Comparison of ENCODE assay signal across 12 cellular contexts in the genomic region with DNA sequence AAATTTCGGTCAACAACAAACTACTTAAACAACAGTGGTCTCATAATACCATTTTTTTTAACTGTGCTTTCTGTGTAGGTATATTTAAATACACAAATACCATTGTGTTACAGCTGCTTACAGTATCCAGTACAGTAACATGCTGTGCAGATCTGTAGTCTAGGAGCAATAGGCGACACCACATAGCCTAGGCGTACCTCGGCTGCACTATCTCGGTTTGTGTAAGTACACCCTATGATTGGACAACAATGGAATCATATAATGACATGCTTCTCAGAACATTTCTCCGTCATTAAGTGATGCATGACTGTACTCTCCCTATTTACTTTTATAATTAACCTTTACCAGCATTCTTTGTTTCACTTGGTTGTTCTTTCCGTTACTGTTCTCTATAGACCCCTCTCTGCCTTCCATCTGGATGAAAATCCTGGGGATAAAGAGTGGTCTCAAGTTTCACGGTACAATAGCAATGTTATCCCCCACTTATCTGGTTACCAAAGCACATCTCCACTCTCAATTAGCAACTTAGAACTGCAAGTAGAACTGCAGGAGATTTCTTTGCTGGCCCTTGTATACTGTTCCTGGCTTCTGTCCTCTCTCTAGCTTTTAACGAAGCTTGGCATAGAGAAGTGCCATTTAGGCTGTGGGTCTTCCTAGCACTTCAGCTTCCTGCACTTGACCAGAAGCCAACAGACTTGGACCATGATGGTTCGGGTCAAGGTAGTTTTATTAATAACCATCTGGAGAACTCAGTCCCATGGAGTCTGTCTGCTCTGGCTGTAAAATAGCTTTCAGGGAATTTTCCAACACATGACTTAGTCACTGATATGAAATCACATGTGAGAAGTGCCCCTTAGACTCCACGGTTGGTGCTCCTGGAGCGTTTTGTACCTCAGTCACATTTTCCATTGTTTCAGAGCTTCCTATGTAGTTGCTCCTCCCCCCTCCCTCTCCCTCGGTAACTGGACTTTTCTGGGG.
A peak's percentile ranks its signal among the peaks of the same experiment; 100 is the strongest.
DNase-seq lines count a peak whose midpoint lies in the region; ATAC-seq and TF ChIP-seq lines count a peak whose summit lies in the region.
"Had no signal": no experiment of that assay in that cellular context is flagged by ENCODE, and none has a peak within 500 bp of the region (broad histone marks: within the 10 kb centered on the region; RNA-seq: fewer than 3 reads in every experiment).

No MANE protein-coding gene starts in this region.

- no peak overlapping the region for H3K4me2 ChIP-seq in Karpas-422 (ENCODE audit: low read depth, low read length, poor library complexity, severe bottlenecking)

- no peaks in the 10 kb centered on the region for H3K9me2 ChIP-seq in Karpas-422 (replicated peaks; ENCODE audit: insufficient read depth, low read length)

- no peaks in the 10 kb centered on the region for H3K27me3 ChIP-seq in heart left ventricle
- H3K27me3 ChIP-seq in Karpas-422 (ENCODE audit: low read length): no peaks in the 10 kb centered on the region
- H3K27me3 ChIP-seq: neutrophil had no signal

- H3K27ac ChIP-seq in heart left ventricle: peak overlapping the region in 11 of 12 donors; percentile 1 to 90 (median 71)
- no peak overlapping the region for H3K27ac ChIP-seq in Karpas-422 (ENCODE audit: low read length)
- H3K27ac ChIP-seq: neutrophil had no signal

- TF ChIP-seq CTCF in heart left ventricle (IDR thresholded peaks at IDR 0.05) (no peak), mucosa of descending colon (IDR thresholded peaks at IDR 0.05) (no peak)

- H2AFZ ChIP-seq in Karpas-422 (ENCODE audit: low read length): no peak overlapping the region

- no peaks in the 10 kb centered on the region for H3K9me3 ChIP-seq in heart left ventricle
- H3K9me3 ChIP-seq in Karpas-422 (ENCODE audit: low read length): no peaks in the 10 kb centered on the region
- H3K9me3 ChIP-seq in mucosa of descending colon: no peaks in the 10 kb centered on the region
- H3K9me3 ChIP-seq: neutrophil had no signal

- WGBS in heart left ventricle, 4 donors: 37 to 43% (median 42%) methylated on average over 13 of the region's 13 CpGs

- intact Hi-C loops in Right ventricle myocardium inferior (cut with DNase I): loop anchor here (2.0 to 5.0 kb wide), 4 partner anchors 33 to 123 kb away; a partner anchor contains a TSS
- intact Hi-C loops in cardiac septum (cut with DNase I): loop anchor here (10.0 kb wide), 2 partner anchors 45 to 95 kb away; no protein-coding TSS in a partner anchor
- intact Hi-C loops in heart left ventricle (cut with DNase I): loop anchor here in 1 of 10 donors (1.0 to 10.0 kb wide), 2 partner anchors 34 to 85 kb away; no protein-coding TSS in a partner anchor
- intact Hi-C loops in mucosa of descending colon (cut with DNase I, micrococcal nuclease): no loop called here

- no peak for DNase-seq in Right ventricle myocardium inferior (ENCODE audit: missing footprints)
- DNase-seq in cardiac septum (ENCODE audit: low spot score): no peak
- DNase-seq in NCI-H748 treated with DMSO at 0.1 percent for 48 hours (lab: John Stamatoyannopoulos, UW): peak; percentile 88
- DNase-seq in heart left ventricle: peak in 3 of 5 donors; percentile 24 to 56 (median 51)
- DNase-seq in Karpas-422: no peak
- no peak for DNase-seq in mucosa of descending colon
- DNase-seq in NCI-H1930 (lab: John Stamatoyannopoulos, UW): no peak
- DNase-seq in T1000 (lab: John Stamatoyannopoulos, UW): no peak
- DNase-seq: activated T-cell treated with anti-CD3 and anti-CD28 coated beads, Interleukin-2, amount 50 U/mL, for 48 hours; T-helper 9 cell had no signal

- H3K4me3 ChIP-seq in heart left ventricle (peak overlapping the region in 3 of 12 donors; percentile 3 to 24 (median 8)), Karpas-422 (ENCODE audit: low read length) (no peak overlapping the region), mucosa of descending colon (no peak overlapping the region)

- ATAC-seq in Right ventricle myocardium inferior (peak; percentile 83), heart left ventricle (peak; percentile 81 to 91 (median 86)), mucosa of descending colon (no peak)
- ATAC-seq: esophagus mucosa had no signal

- H4K20me1 ChIP-seq in Karpas-422 (ENCODE audit: insufficient read depth, low read depth, low read length): no peaks in the 10 kb centered on the region

- TF ChIP-seq POLR2A in heart left ventricle (IDR thresholded peaks at IDR 0.05): no peak

- no peaks in the 10 kb centered on the region for H3K79me2 ChIP-seq in Karpas-422 (ENCODE audit: low read length)

- H3K4me1 ChIP-seq in heart left ventricle: peaks cover 0 to 25% (median 2%) of the 10 kb centered on the region in 12 donors
- peaks cover 26% of the 10 kb centered on the region for H3K4me1 ChIP-seq in Karpas-422 (ENCODE audit: low read length)
- no peaks in the 10 kb centered on the region for H3K4me1 ChIP-seq in mucosa of descending colon (ENCODE audit: low read depth)

- no peak overlapping the region for H3K9ac ChIP-seq in Karpas-422 (ENCODE audit: low read length)

- H3K36me3 ChIP-seq in heart left ventricle: no peaks in the 10 kb centered on the region
- no peaks in the 10 kb centered on the region for H3K36me3 ChIP-seq in Karpas-422 (ENCODE audit: insufficient read depth, low read length)
- H3K36me3 ChIP-seq in mucosa of descending colon (ENCODE audit: low read depth): no peaks in the 10 kb centered on the region
- H3K36me3 ChIP-seq: neutrophil had no signal

Comparison
In these comparisons a context has a peak if more than half of its experiments do, and no peak if none do; other contexts are left out.
1. DNase-seq: peak in NCI-H748 treated with DMSO at 0.1 percent for 48 hours (single experiment) and heart left ventricle (3 of 5); none in Right ventricle myocardium inferior (single experiment), cardiac septum (single experiment), Karpas-422 (single experiment), mucosa of descending colon (0 of 3), NCI-H1930 (0 of 2) and T1000 (single experiment).
2. intact Hi-C loops: an anchor here in Right ventricle myocardium inferior (2.0 to 5.0 kb wide) and cardiac septum (10.0 kb wide); none called in mucosa of descending colon.